In genomic region chr4:80077639-80078038, GRCh38 we compare ENCODE assay signal across 16 cellular contexts. TPM values are rescaled to one million over a fixed set of nuclear protein-coding genes. Genes with fewer than 3 reads are reported as not detected.
A peak's percentile ranks its signal among the peaks of the same experiment; 100 is the strongest.
DNase-seq lines count a peak whose midpoint lies in the region; ATAC-seq and TF ChIP-seq lines count a peak whose summit lies in the region.
"Had no signal": no experiment of that assay in that cellular context is flagged by ENCODE, and none has a peak within 500 bp of the region (broad histone marks: within the 10 kb centered on the region; RNA-seq: fewer than 3 reads in every experiment).

No MANE protein-coding gene starts in this region.

- peak overlapping the region; percentile 97 for H3K27ac ChIP-seq in neutrophil
- H3K27ac ChIP-seq: esophagus squamous epithelium, suprapubic skin had no signal

- peak; percentile 64 for ATAC-seq in activated naive CD8-positive, alpha-beta T cell treated with anti-CD3 and anti-CD28 coated beads, Interleukin-2, amount 50 U/mL, for 24 hours
- no peak for ATAC-seq in GM21528 (IDR thresholded peaks at IDR 0.05; ENCODE audit: low FRiP score, unreplicated experiment)
- ATAC-seq: left colon, Panc1 had no signal

- no peaks in the 10 kb centered on the region for H3K9me3 Mint-ChIP-seq in activated naive CD8-positive, alpha-beta T cell treated with anti-CD3 and anti-CD28 coated beads, Interleukin-2, amount 50 U/mL, for 24 hours

- peak overlapping the region; percentile 37 for H3K27ac Mint-ChIP-seq in activated naive CD8-positive, alpha-beta T cell treated with anti-CD3 and anti-CD28 coated beads, Interleukin-2, amount 50 U/mL, for 24 hours
- H3K27ac Mint-ChIP-seq: H9; T-helper 1 cell treated with Interleukin-12 subunit alpha and Interleukin-12 subunit beta and Interleukin-4 antibody, amounts not matched to agents 30 μg/mL and 1 μg/mL, for 36 hours had no signal

- TF ChIP-seq CTCF in neutrophil (IDR thresholded peaks at IDR 0.05), result no peak

- H3K9me3 ChIP-seq in neutrophil, result no peaks in the 10 kb centered on the region
- H3K9me3 ChIP-seq: esophagus squamous epithelium, suprapubic skin had no signal

- H3K4me1 Mint-ChIP-seq in activated naive CD8-positive, alpha-beta T cell treated with anti-CD3 and anti-CD28 coated beads, Interleukin-2, amount 50 U/mL, for 24 hours, result peaks cover 57% of the 10 kb centered on the region

- H3K4me1 ChIP-seq in neutrophil (ENCODE audit: control insufficient read depth in 1 of 2, insufficient read depth in 1 of 2, low read depth in 1 of 2, low read length in 1 of 2), result peaks cover 74 to 76% of the 10 kb centered on the region in 2 experiments

- H3K4me3 ChIP-seq in neutrophil (ENCODE audit: low read depth in 1 of 2, low read length in 1 of 2), result peak overlapping the region; percentile 74 to 79
- H3K4me3 ChIP-seq: esophagus squamous epithelium, suprapubic skin had no signal

- H3K36me3 Mint-ChIP-seq in activated naive CD8-positive, alpha-beta T cell treated with anti-CD3 and anti-CD28 coated beads, Interleukin-2, amount 50 U/mL, for 24 hours (ENCODE audit: low read depth), result no peaks in the 10 kb centered on the region

- DNase-seq in activated naive CD4-positive, alpha-beta T cell treated with anti-CD3 and anti-CD28 coated beads, Interleukin-2, amount 50 U/mL, for 16 hours, result peak; percentile 15
- DNase-seq in activated naive CD4-positive, alpha-beta T cell treated with Interleukin-2 at 50 U/mL for 16 hours, result no peak
- DNase-seq in HT1080 (ENCODE audit: low read depth), result peak; percentile 73
- no peak for DNase-seq in activated naive CD8-positive, alpha-beta T cell treated with anti-CD3 and anti-CD28 coated beads, Interleukin-2, amount 50 U/mL, for 24 hours
- no peak for DNase-seq in activated CD8-positive, alpha-beta memory T cell treated with anti-CD3 and anti-CD28 coated beads, Interleukin-2, amount 50 U/mL, for 4 hours
- no peak for DNase-seq in activated effector memory CD4-positive, alpha-beta T cell treated with Interleukin-2 at 50 U/mL for 16 hours
- DNase-seq: esophagus squamous epithelium, H9, hippocampal formation, left colon, NCI-H524 treated with DMSO at 0.1 percent for 48 hours had no signal

- H3K4me3 Mint-ChIP-seq in activated naive CD8-positive, alpha-beta T cell treated with anti-CD3 and anti-CD28 coated beads, Interleukin-2, amount 50 U/mL, for 24 hours, result no peak overlapping the region
- H3K4me3 Mint-ChIP-seq: H9; T-helper 1 cell treated with Interleukin-12 subunit alpha and Interleukin-12 subunit beta and Interleukin-4 antibody, amounts not matched to agents 30 μg/mL and 1 μg/mL, for 36 hours had no signal

- H3K27me3 Mint-ChIP-seq in activated naive CD8-positive, alpha-beta T cell treated with anti-CD3 and anti-CD28 coated beads, Interleukin-2, amount 50 U/mL, for 24 hours, result no peaks in the 10 kb centered on the region

- no peaks in the 10 kb centered on the region for H3K36me3 ChIP-seq in neutrophil
- H3K36me3 ChIP-seq: esophagus squamous epithelium, suprapubic skin had no signal

- no peaks in the 10 kb centered on the region for H3K27me3 ChIP-seq in neutrophil
- H3K27me3 ChIP-seq: suprapubic skin had no signal

RNA-seq across cellular contexts. Expression of gene ANTXR2, which starts 4.6 kb away (rescaled TPM):
- total RNA-seq in HT1080 (2014; rRNA removed; shearing (Covaris generic)), result 72.7 and 78.9 TPM in 2 replicates
- polyA plus RNA-seq in HT1080 (2015; cell fraction: cytosol; rRNA removed), result 83.7 and 99.4 TPM in 2 replicates
- polyA plus RNA-seq in HT1080 (2015; cell fraction: nucleus; rRNA removed), result 170 and 174 TPM in 2 replicates

Comparison
In these comparisons a context has a peak if more than half of its experiments do, and no peak if none do; other contexts are left out.
1. DNase-seq: peak in activated naive CD4-positive, alpha-beta T cell treated with anti-CD3 and anti-CD28 coated beads, Interleukin-2, amount 50 U/mL, for 16 hours (single experiment) and HT1080 (single experiment); none in activated naive CD4-positive, alpha-beta T cell treated with Interleukin-2 at 50 U/mL for 16 hours (single experiment), activated naive CD8-positive, alpha-beta T cell treated with anti-CD3 and anti-CD28 coated beads, Interleukin-2, amount 50 U/mL, for 24 hours (single experiment), activated CD8-positive, alpha-beta memory T cell treated with anti-CD3 and anti-CD28 coated beads, Interleukin-2, amount 50 U/mL, for 4 hours (single experiment) and activated effector memory CD4-positive, alpha-beta T cell treated with Interleukin-2 at 50 U/mL for 16 hours (single experiment).